In the genomic region with DNA sequence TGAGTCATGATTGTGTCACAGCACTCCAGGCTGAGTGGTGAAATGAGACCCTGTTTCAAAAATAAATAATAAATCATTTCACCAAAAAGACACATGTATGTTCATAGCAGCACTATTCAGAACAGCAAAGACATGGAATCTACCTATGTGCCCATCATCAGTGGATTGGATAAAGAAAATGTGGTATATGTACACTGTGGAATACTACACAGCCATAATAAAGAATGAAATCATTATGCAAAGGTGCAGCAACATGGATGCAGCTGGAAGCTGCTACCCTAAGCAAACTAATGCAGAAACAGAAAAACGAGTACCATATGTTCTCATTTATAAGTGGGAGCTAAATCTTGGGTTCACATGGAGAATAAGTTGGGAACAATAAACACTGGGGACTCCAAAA, we compare ENCODE assay signal across 23 cellular contexts.
"Had no signal": no experiment of that assay in that cellular context is flagged by ENCODE, and none has a peak within 500 bp of the region (broad histone marks: within the 10 kb centered on the region; RNA-seq: fewer than 3 reads in every experiment).

No MANE protein-coding gene starts in this region.

- H3K4me1 ChIP-seq: neural progenitor cell had no signal

- H3K4me1 Mint-ChIP-seq: neural progenitor cell had no signal

- H3K27ac ChIP-seq: hepatocyte, neural progenitor cell, transverse colon, WERI-Rb-1 had no signal

- H3K4me3 Mint-ChIP-seq: activated T-cell treated with anti-CD3 and anti-CD28 coated beads, Interleukin-2, amount 50 U/mL, for 24 hours; dendritic cell treated with granulocyte-macrophage colony-stimulating factor and Interleukin-4, amounts not matched to agents 40 ng/mL and 50 ng/mL, for 4 days; immature natural killer cell; naive B cell; neural progenitor cell; stimulated activated naive B cell treated with anti-CD40 and anti-IgM and Interleukin-4, amounts not matched to agents 10 μg/mL and 1 μg/mL and 100 μg/mL, for 72 hours had no signal

- H3K9me3 Mint-ChIP-seq: dendritic cell treated with granulocyte-macrophage colony-stimulating factor and Interleukin-4, amounts not matched to agents 40 ng/mL and 50 ng/mL, for 4 days had no signal

- H3K27me3 Mint-ChIP-seq: activated T-cell treated with anti-CD3 and anti-CD28 coated beads, Interleukin-2, amount 50 U/mL, for 24 hours; dendritic cell treated with granulocyte-macrophage colony-stimulating factor and Interleukin-4, amounts not matched to agents 40 ng/mL and 50 ng/mL, for 4 days; naive B cell; stimulated activated naive B cell treated with anti-CD40 and anti-IgM and Interleukin-4, amounts not matched to agents 10 μg/mL and 1 μg/mL and 100 μg/mL, for 72 hours had no signal

- DNase-seq: activated CD4-positive, alpha-beta T cell treated with anti-CD3 and anti-CD28 coated beads, Interleukin-2, amount 50 U/mL, for 1 hour; activated CD4-positive, CD25-positive, alpha-beta regulatory T cell treated with anti-CD3 and anti-CD28 coated beads, Interleukin-2, amount 50 U/mL, for 72 hours; activated CD8-positive, alpha-beta memory T cell treated with anti-CD3 and anti-CD28 coated beads for 24 hours; activated CD8-positive, alpha-beta memory T cell treated with anti-CD3 and anti-CD28 coated beads, Interleukin-2, amount 50 U/mL, for 4 hours; activated naive CD4-positive, alpha-beta T cell; activated T-cell treated with anti-CD3 and anti-CD28 coated beads, Interleukin-2, amount 50 U/mL, for 24 hours; effector CD8-positive, alpha-beta T cell; glutamatergic neuron; immature natural killer cell; naive B cell; posterior cingulate gyrus; small intestine; stimulated activated CD4-positive, alpha-beta T cell treated with anti-CD3 and anti-CD28 coated beads, Interleukin-15, amount 100 ng/mL, for 24 hours; stimulated activated CD8-positive, alpha-beta memory T cell treated with anti-CD3 and anti-CD28 coated beads, Interleukin-4, amount 100 ng/mL, for 48 hours; stimulated activated naive B cell treated with anti-CD40 and anti-IgM and Interleukin-4, amounts not matched to agents 10 μg/mL and 1 μg/mL and 100 μg/mL, for 72 hours; transverse colon; WERI-Rb-1 had no signal

- ATAC-seq: left lobe of liver; sciatic nerve; stimulated activated naive B cell treated with anti-CD40 and anti-IgM and Interleukin-4, amounts not matched to agents 10 μg/mL and 1 μg/mL and 100 μg/mL, for 72 hours had no signal

- H3K27ac Mint-ChIP-seq: activated T-cell treated with anti-CD3 and anti-CD28 coated beads, Interleukin-2, amount 50 U/mL, for 24 hours; activated T-helper 2 cell treated with anti-CD3 and anti-CD28 coated beads, Interferon-gamma antibody, Interleukin-2, Interleukin-4, amounts not matched to agents 10 μg/mL and 5 μg/mL and 100 μg/mL, durations not matched to agents 14 hours and 24 hours and 36 hours; dendritic cell treated with granulocyte-macrophage colony-stimulating factor and Interleukin-4, amounts not matched to agents 40 ng/mL and 50 ng/mL, for 4 days; naive B cell; neural progenitor cell; stimulated activated naive B cell treated with anti-CD40 and anti-IgM and Interleukin-4, amounts not matched to agents 10 μg/mL and 1 μg/mL and 100 μg/mL, for 72 hours had no signal

- H3K27me3 ChIP-seq: hepatocyte, neural progenitor cell, transverse colon had no signal
